ENCODE assay signal across 24 cellular contexts in the genomic region with DNA sequence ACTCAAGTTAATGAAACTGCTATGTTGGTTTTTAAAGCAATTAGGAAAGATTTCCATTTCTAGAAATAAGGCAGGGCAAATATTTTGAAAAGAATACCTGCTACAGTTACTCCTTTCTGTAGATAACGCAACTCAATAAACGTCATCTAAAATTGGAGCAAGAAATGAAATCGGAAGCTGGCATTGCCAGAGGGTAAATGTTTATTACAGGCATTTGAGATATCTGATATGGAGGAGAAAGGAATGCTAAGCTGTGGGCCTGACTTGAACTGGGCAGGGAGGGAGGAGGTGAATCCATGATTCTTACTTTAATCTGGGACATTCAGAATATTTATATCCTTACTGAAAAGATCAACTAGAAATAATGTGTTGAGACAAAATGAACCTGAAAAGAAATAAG.
DNase-seq lines count a peak whose midpoint lies in the region; ATAC-seq, FAIRE-seq and TF ChIP-seq lines count a peak whose summit lies in the region.
"Had no signal": no experiment of that assay in that cellular context is flagged by ENCODE, and none has a peak within 500 bp of the region (broad histone marks: within the 10 kb centered on the region; RNA-seq: fewer than 3 reads in every experiment).

No MANE protein-coding gene starts in this region.

- H3K27ac ChIP-seq in RWPE1: no peak overlapping the region
- H3K27ac ChIP-seq in mammary epithelial cell (ENCODE audit: insufficient read depth, low read depth, low read length): no peak overlapping the region
- H3K27ac ChIP-seq: A549; BLaER1 treated with 17β-estradiol and CSF1 and Interleukin-3, amounts not matched to agents 10 nM and 100 nM had no signal

- in situ Hi-C loops in mammary epithelial cell (cut with MboI; ENCODE audit: low sequenced_read_pairs in 2 of 2): no loop called here

- no peaks in the 10 kb centered on the region for H3K4me1 ChIP-seq in mammary epithelial cell (ENCODE audit: insufficient read depth, low read length)
- H3K4me1 ChIP-seq: A549, BE2C had no signal

- ATAC-seq in HG02642 (IDR thresholded peaks at IDR 0.05; ENCODE audit: poor library complexity, unreplicated experiment): no peak
- ATAC-seq: A549, GM23338, HCT116 had no signal

- H4K20me1 ChIP-seq in mammary epithelial cell (ENCODE audit: insufficient read depth, low read length): no peaks in the 10 kb centered on the region
- H4K20me1 ChIP-seq: BLaER1 treated with 17β-estradiol and CSF1 and Interleukin-3, amounts not matched to agents 10 nM and 100 nM had no signal

- intact Hi-C loops in mammary epithelial cell (cut with micrococcal nuclease): no loop called here

- H3K79me2 ChIP-seq in mammary epithelial cell (ENCODE audit: insufficient read depth, low read length): no peaks in the 10 kb centered on the region

- H3K27me3 ChIP-seq in mammary epithelial cell (ENCODE audit: insufficient read depth, low read length): no peaks in the 10 kb centered on the region
- H3K27me3 ChIP-seq: BE2C; BLaER1 treated with 17β-estradiol and CSF1 and Interleukin-3, amounts not matched to agents 10 nM and 100 nM had no signal

- CTCF ChIA-PET in RWPE1 (lab: Yijun Ruan, JAX) (no interaction called here), mammary epithelial cell (lab: Charles Lee; ENCODE audit: low non-redundant PET) (no interaction called here), GM10248 (lab: Yijun Ruan, JAX) (interaction anchor here (0.9 kb wide), 1 partner anchor 11 kb away, joined by 3 read pairs; no protein-coding TSS in a partner anchor)

- H3K4me3 ChIP-seq in mammary epithelial cell (replicated peaks in 1 of 3; ENCODE audit: insufficient read depth in 1 of 3, low read depth in 2 of 3, low read length in 3 of 3): no peak overlapping the region
- H3K4me3 ChIP-seq: A549; BLaER1 treated with 17β-estradiol and CSF1 and Interleukin-3, amounts not matched to agents 10 nM and 100 nM; GM23338 had no signal

- 3% methylated on average over 3 of the region's 3 CpGs for WGBS in mammary epithelial cell (ENCODE audit: low coverage, missing lambda C conversion rate)

- H3K4me2 ChIP-seq in mammary epithelial cell (ENCODE audit: insufficient read depth, low read depth, low read length): no peak overlapping the region
- H3K4me2 ChIP-seq: A549; BLaER1 treated with 17β-estradiol and CSF1 and Interleukin-3, amounts not matched to agents 10 nM and 100 nM; GM23338 had no signal

- no TSS peak for BruUV-seq in mammary epithelial cell (replicated peaks; lab: Mats Ljungman, UMichigan)

- FAIRE-seq in HTR-8/SVneo (lab: Jason Lieb, UNC): no peak
- FAIRE-seq: A549, D721Med, GM12891, GM18507 had no signal

- H3K9ac ChIP-seq in mammary epithelial cell (ENCODE audit: insufficient read depth, low read length): no peak overlapping the region
- H3K9ac ChIP-seq: BLaER1 treated with 17β-estradiol and CSF1 and Interleukin-3, amounts not matched to agents 10 nM and 100 nM had no signal

- DNase-seq in HTR-8/SVneo (ENCODE audit: insufficient read length, low spot score) (peak; percentile 27), RWPE1 (ENCODE audit: low spot score) (peak; percentile 39), mammary epithelial cell (peak; percentile 6), NCI-H1694 (lab: John Stamatoyannopoulos, UW) (no peak), GM10248 (ENCODE audit: extremely low spot score) (no peak)
- DNase-seq: 8988T; ACHN; AML-193; BE2C; CD4-positive, alpha-beta T cell; CD8-positive, alpha-beta memory T cell; DMS 273 treated with DMSO at 0.1 percent for 48 hours; DMS79; EL; GDM1; H9 had no signal

- H2AFZ ChIP-seq in mammary epithelial cell (ENCODE audit: low read depth, low read length): no peak overlapping the region
- H2AFZ ChIP-seq: GM23338 had no signal

- no peaks in the 10 kb centered on the region for H3K36me3 ChIP-seq in mammary epithelial cell (ENCODE audit: insufficient read depth, low read length)
- H3K36me3 ChIP-seq: BE2C; BLaER1 treated with 17β-estradiol and CSF1 and Interleukin-3, amounts not matched to agents 10 nM and 100 nM had no signal

- dilution Hi-C loops in mammary epithelial cell (cut with HindIII; ENCODE audit: low sequenced_read_pairs): no loop called here

- H3K9me3 ChIP-seq in mammary epithelial cell (replicated peaks; ENCODE audit: insufficient read depth, low read length): peaks cover 12% of the 10 kb centered on the region
- H3K9me3 ChIP-seq: A549, BE2C had no signal

- TF ChIP-seq CTCF in RWPE1 (conservative IDR thresholded peaks at IDR 0.05; ENCODE audit: low read depth) (no peak), mammary epithelial cell (conservative IDR thresholded peaks at IDR 0.05 in 1 of 2, IDR thresholded peaks at IDR 0.05 in 1 of 2; ENCODE audit: extremely low read depth in 1 of 2, insufficient read depth in 1 of 2, low read depth in 1 of 2, low read length in 2 of 2) (no peak), GM10248 (IDR thresholded peaks at IDR 0.05; ENCODE audit: control extremely low read depth, extremely low read depth, low read depth, missing control alignments) (no peak)

- POLR2A ChIA-PET in RWPE1 (lab: Yijun Ruan, JAX; ENCODE audit: low non-redundant PET) (no interaction called here), GM10248 (lab: Yijun Ruan, JAX) (no interaction called here)

Comparison
In these comparisons a context has a peak if more than half of its experiments do, and no peak if none do; other contexts are left out.
1. DNase-seq: peak in HTR-8/SVneo (single experiment), RWPE1 (single experiment) and mammary epithelial cell (single experiment); none in NCI-H1694 (single experiment) and GM10248 (single experiment).